1 cellular context compared by ENCODE assay signal in genomic region chr11:77066229-77067023, GRCh38.
TF ChIP-seq lines count a peak whose summit lies in the region.

Gene CAPN5 (plus strand): TSS chr11:77066971. CDS start chr11:77084887, 17,916 bp downstream.

TF ChIP-seq in K562, 482 proteins besides CTCF, POLR2A, EP300 and RAD21 (continued from another document and continues in another):
- TF ChIP-seq, protein P1, sequence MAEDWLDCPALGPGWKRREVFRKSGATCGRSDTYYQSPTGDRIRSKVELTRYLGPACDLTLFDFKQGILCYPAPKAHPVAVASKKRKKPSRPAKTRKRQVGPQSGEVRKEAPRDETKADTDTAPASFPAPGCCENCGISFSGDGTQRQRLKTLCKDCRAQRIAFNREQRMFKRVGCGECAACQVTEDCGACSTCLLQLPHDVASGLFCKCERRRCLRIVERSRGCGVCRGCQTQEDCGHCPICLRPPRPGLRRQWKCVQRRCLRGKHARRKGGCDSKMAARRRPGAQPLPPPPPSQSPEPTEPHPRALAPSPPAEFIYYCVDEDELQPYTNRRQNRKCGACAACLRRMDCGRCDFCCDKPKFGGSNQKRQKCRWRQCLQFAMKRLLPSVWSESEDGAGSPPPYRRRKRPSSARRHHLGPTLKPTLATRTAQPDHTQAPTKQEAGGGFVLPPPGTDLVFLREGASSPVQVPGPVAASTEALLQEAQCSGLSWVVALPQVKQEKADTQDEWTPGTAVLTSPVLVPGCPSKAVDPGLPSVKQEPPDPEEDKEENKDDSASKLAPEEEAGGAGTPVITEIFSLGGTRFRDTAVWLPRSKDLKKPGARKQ (CRISPR knock-in tag; IDR thresholded peaks at IDR 0.05) = no peak
- TF ChIP-seq ASH1L (IDR thresholded peaks at IDR 0.05; ENCODE audit: borderline replicate concordance, low read depth, partially characterized antibody) (no peak), CHAMP1 (IDR thresholded peaks at IDR 0.05) (no peak), E2F4 (CRISPR knock-in tag; IDR thresholded peaks at IDR 0.05; ENCODE audit: low read depth) (no peak), ESRRB (CRISPR knock-in tag; IDR thresholded peaks at IDR 0.05; ENCODE audit: borderline replicate concordance) (no peak), TAF9B (IDR thresholded peaks at IDR 0.05; ENCODE audit: partially characterized antibody) (no peak), NELFE (IDR thresholded peaks at IDR 0.05; ENCODE audit: insufficient read depth, insufficient read length) (no peak), TSC22D4 (tag; IDR thresholded peaks at IDR 0.05) (no peak), GATAD2B (IDR thresholded peaks at IDR 0.05; ENCODE audit: borderline replicate concordance) (no peak), DMBX1 (CRISPR knock-in tag; IDR thresholded peaks at IDR 0.05; ENCODE audit: borderline replicate concordance) (no peak), NCOA4 (IDR thresholded peaks at IDR 0.05; ENCODE audit: partially characterized antibody) (no peak), MAFF (IDR thresholded peaks at IDR 0.05; ENCODE audit: low read length) (no peak), KLF16 (IDR thresholded peaks at IDR 0.05) (peak; percentile 47; the same call in 1 of the 2 replicates), TBP (optimal IDR thresholded peaks at IDR 0.05; ENCODE audit: low read depth, low read length) (peak; percentile 58), ZNF133 (CRISPR knock-in tag; IDR thresholded peaks at IDR 0.05) (no peak), DPF2 (IDR thresholded peaks at IDR 0.05) (no peak), LEF1 (IDR thresholded peaks at IDR 0.05) (no peak), NR2F6 (CRISPR knock-in tag; IDR thresholded peaks at IDR 0.05) (no peak), TFAP4 (CRISPR knock-in tag; IDR thresholded peaks at IDR 0.05; ENCODE audit: borderline replicate concordance) (peak; percentile 88), MTA1 (IDR thresholded peaks at IDR 0.05; ENCODE audit: borderline replicate concordance) (no peak), FOXM1 (IDR thresholded peaks at IDR 0.05; ENCODE audit: low read depth) (no peak), FOXM1 (CRISPR knock-in tag; IDR thresholded peaks at IDR 0.05; ENCODE audit: low read depth) (peak; percentile 66; the same call in 1 of the 2 replicates), LCOR (CRISPR knock-in tag; IDR thresholded peaks at IDR 0.05) (no peak), UBTF (IDR thresholded peaks at IDR 0.05; ENCODE audit: borderline replicate concordance in 1 of 2, low read depth in 2 of 2, low read length in 2 of 2) (peak; percentile 37 to 88; a peak in 2 of 4 replicates), TEAD4 (IDR thresholded peaks at IDR 0.05; ENCODE audit: low read length) (no peak), TEAD4 (CRISPR knock-in tag; IDR thresholded peaks at IDR 0.05; ENCODE audit: borderline replicate concordance) (no peak), ZNF12 (CRISPR knock-in tag; IDR thresholded peaks at IDR 0.05) (no peak), OTX1 (CRISPR knock-in tag; IDR thresholded peaks at IDR 0.05) (no peak), RNF219 (CRISPR knock-in tag; IDR thresholded peaks at IDR 0.05) (no peak), MCM2 (IDR thresholded peaks at IDR 0.05; ENCODE audit: low read depth) (no peak), ZNF324 (CRISPR knock-in tag; IDR thresholded peaks at IDR 0.05) (no peak), PCBP1 (IDR thresholded peaks at IDR 0.05; ENCODE audit: low read depth, low read length, poor library complexity, severe bottlenecking) (no peak), ZNF274 (IDR thresholded peaks at IDR 0.05; ENCODE audit: borderline replicate concordance, low read depth, low read length) (no peak)
- TF ChIP-seq, protein P2, sequence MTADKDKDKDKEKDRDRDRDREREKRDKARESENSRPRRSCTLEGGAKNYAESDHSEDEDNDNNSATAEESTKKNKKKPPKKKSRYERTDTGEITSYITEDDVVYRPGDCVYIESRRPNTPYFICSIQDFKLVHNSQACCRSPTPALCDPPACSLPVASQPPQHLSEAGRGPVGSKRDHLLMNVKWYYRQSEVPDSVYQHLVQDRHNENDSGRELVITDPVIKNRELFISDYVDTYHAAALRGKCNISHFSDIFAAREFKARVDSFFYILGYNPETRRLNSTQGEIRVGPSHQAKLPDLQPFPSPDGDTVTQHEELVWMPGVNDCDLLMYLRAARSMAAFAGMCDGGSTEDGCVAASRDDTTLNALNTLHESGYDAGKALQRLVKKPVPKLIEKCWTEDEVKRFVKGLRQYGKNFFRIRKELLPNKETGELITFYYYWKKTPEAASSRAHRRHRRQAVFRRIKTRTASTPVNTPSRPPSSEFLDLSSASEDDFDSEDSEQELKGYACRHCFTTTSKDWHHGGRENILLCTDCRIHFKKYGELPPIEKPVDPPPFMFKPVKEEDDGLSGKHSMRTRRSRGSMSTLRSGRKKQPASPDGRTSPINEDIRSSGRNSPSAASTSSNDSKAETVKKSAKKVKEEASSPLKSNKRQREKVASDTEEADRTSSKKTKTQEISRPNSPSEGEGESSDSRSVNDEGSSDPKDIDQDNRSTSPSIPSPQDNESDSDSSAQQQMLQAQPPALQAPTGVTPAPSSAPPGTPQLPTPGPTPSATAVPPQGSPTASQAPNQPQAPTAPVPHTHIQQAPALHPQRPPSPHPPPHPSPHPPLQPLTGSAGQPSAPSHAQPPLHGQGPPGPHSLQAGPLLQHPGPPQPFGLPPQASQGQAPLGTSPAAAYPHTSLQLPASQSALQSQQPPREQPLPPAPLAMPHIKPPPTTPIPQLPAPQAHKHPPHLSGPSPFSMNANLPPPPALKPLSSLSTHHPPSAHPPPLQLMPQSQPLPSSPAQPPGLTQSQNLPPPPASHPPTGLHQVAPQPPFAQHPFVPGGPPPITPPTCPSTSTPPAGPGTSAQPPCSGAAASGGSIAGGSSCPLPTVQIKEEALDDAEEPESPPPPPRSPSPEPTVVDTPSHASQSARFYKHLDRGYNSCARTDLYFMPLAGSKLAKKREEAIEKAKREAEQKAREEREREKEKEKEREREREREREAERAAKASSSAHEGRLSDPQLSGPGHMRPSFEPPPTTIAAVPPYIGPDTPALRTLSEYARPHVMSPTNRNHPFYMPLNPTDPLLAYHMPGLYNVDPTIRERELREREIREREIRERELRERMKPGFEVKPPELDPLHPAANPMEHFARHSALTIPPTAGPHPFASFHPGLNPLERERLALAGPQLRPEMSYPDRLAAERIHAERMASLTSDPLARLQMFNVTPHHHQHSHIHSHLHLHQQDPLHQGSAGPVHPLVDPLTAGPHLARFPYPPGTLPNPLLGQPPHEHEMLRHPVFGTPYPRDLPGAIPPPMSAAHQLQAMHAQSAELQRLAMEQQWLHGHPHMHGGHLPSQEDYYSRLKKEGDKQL (CRISPR knock-in tag; IDR thresholded peaks at IDR 0.05; ENCODE audit: borderline replicate concordance) = no peak
- TF ChIP-seq, protein P3, sequence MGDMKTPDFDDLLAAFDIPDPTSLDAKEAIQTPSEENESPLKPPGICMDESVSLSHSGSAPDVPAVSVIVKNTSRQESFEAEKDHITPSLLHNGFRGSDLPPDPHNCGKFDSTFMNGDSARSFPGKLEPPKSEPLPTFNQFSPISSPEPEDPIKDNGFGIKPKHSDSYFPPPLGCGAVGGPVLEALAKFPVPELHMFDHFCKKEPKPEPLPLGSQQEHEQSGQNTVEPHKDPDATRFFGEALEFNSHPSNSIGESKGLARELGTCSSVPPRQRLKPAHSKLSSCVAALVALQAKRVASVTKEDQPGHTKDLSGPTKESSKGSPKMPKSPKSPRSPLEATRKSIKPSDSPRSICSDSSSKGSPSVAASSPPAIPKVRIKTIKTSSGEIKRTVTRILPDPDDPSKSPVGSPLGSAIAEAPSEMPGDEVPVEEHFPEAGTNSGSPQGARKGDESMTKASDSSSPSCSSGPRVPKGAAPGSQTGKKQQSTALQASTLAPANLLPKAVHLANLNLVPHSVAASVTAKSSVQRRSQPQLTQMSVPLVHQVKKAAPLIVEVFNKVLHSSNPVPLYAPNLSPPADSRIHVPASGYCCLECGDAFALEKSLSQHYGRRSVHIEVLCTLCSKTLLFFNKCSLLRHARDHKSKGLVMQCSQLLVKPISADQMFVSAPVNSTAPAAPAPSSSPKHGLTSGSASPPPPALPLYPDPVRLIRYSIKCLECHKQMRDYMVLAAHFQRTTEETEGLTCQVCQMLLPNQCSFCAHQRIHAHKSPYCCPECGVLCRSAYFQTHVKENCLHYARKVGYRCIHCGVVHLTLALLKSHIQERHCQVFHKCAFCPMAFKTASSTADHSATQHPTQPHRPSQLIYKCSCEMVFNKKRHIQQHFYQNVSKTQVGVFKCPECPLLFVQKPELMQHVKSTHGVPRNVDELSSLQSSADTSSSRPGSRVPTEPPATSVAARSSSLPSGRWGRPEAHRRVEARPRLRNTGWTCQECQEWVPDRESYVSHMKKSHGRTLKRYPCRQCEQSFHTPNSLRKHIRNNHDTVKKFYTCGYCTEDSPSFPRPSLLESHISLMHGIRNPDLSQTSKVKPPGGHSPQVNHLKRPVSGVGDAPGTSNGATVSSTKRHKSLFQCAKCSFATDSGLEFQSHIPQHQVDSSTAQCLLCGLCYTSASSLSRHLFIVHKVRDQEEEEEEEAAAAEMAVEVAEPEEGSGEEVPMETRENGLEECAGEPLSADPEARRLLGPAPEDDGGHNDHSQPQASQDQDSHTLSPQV (IDR thresholded peaks at IDR 0.05) = no peak
- TF ChIP-seq, protein P4, sequence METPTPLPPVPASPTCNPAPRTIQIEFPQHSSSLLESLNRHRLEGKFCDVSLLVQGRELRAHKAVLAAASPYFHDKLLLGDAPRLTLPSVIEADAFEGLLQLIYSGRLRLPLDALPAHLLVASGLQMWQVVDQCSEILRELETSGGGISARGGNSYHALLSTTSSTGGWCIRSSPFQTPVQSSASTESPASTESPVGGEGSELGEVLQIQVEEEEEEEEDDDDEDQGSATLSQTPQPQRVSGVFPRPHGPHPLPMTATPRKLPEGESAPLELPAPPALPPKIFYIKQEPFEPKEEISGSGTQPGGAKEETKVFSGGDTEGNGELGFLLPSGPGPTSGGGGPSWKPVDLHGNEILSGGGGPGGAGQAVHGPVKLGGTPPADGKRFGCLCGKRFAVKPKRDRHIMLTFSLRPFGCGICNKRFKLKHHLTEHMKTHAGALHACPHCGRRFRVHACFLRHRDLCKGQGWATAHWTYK (CRISPR knock-in tag; IDR thresholded peaks at IDR 0.05) = no peak
